11 cellular contexts compared by ENCODE assay signal in the genomic region with DNA sequence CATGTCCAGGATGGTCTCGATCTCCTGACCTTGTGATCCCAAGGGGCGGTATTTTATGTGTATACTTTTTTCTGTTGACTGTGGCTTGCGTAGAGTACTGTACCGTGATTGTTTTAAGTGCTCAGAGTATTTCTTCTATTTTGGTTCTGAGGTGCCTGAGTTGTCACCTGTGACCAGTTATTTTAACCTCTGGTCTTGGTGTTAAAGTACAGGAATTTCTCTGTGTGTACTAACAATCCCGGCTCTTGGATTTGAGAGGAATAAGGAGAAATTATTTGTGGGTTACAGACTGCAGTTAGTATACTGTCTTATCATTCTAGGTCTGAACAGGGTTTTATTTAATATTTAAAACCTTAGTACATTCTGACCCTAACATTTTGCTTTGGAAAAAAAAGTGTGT. TPM values are rescaled to one million over a fixed set of nuclear protein-coding genes. Genes with fewer than 3 reads are reported as not detected.
A peak's percentile ranks its signal among the peaks of the same experiment; 100 is the strongest.
DNase-seq lines count a peak whose midpoint lies in the region; ATAC-seq, FAIRE-seq and TF ChIP-seq lines count a peak whose summit lies in the region.
"Had no signal": no experiment of that assay in that cellular context is flagged by ENCODE, and none has a peak within 500 bp of the region (broad histone marks: within the 10 kb centered on the region; RNA-seq: fewer than 3 reads in every experiment).

No MANE protein-coding gene starts in this region.

- H3K4me2 ChIP-seq in endothelial cell of umbilical vein (ENCODE audit: insufficient read depth, low read length), result peak overlapping the region; percentile 85

- H2AFZ ChIP-seq in endothelial cell of umbilical vein (ENCODE audit: low read depth, low read length), result no peak overlapping the region

- no peak for TF ChIP-seq POLR2A in endothelial cell of umbilical vein (IDR thresholded peaks at IDR 0.05; ENCODE audit: low read depth, low read length)

- H3K27me3 ChIP-seq in CD4-positive, alpha-beta memory T cell (ENCODE audit: insufficient read depth, low read length), result no peaks in the 10 kb centered on the region
- H3K27me3 ChIP-seq in MG63, result no peaks in the 10 kb centered on the region
- no peaks in the 10 kb centered on the region for H3K27me3 ChIP-seq in endothelial cell of umbilical vein (ENCODE audit: control insufficient read depth in 2 of 2, insufficient read depth in 2 of 2, low read length in 2 of 2)
- no peaks in the 10 kb centered on the region for H3K27me3 ChIP-seq in pancreas

- POLR2A ChIA-PET in CD4-positive, alpha-beta memory T cell (lab: Charles Lee; ENCODE audit: partially characterized antibody), result interaction anchor here (0.7 to 1.3 kb wide), 2 partner anchors 235 to 261 kb away, joined by 3 to 6 read pairs; a partner anchor contains a TSS
- POLR2A ChIA-PET in endothelial cell of umbilical vein (lab: Charles Lee), result no interaction called here

- H3K27ac ChIP-seq in CD4-positive, alpha-beta memory T cell (ENCODE audit: low read depth, low read length), result peak overlapping the region; percentile 90
- H3K27ac ChIP-seq in endothelial cell of umbilical vein (ENCODE audit: insufficient read depth, low read depth, low read length), result no peak overlapping the region
- no peak overlapping the region for H3K27ac ChIP-seq in pancreas

- no peak overlapping the region for H3K4me3 Mint-ChIP-seq in CD4-positive, alpha-beta memory T cell
- H3K4me3 Mint-ChIP-seq: activated CD4-positive, alpha-beta T cell treated with anti-CD3 and anti-CD28 coated beads, Interleukin-2, amount 10 ng/mL, durations not matched to agents 7 days and 5 days had no signal

- H3K4me1 ChIP-seq in CD4-positive, alpha-beta memory T cell (ENCODE audit: insufficient read depth, low read length), result peaks cover 61% of the 10 kb centered on the region
- H3K4me1 ChIP-seq in endothelial cell of umbilical vein (ENCODE audit: control insufficient read depth, extremely low read depth, insufficient read depth, low read length) (peaks cover 8% of the 10 kb centered on the region), pancreas (peaks cover 0 to 30% (median 3%) of the 10 kb centered on the region in 3 donors)

- H3K79me2 ChIP-seq in endothelial cell of umbilical vein (ENCODE audit: control insufficient read depth, insufficient read depth, low read length), result peaks cover 66% of the 10 kb centered on the region

- H3K36me3 Mint-ChIP-seq in CD4-positive, alpha-beta memory T cell, result peaks cover 15 to 24% of the 10 kb centered on the region in 2 donors

- intact Hi-C loops in CD4-positive, alpha-beta memory T cell (cut with micrococcal nuclease), result no loop called here
- intact Hi-C loops in endothelial cell of umbilical vein (cut with micrococcal nuclease) (loop anchor here (5.0 kb wide), 1 partner anchor 79 kb away; no protein-coding TSS in a partner anchor), pancreas (cut with DNase I) (no loop called here)

- peaks cover 26 to 58% (median 41%) of the 10 kb centered on the region in 4 donors for H3K4me1 Mint-ChIP-seq in CD4-positive, alpha-beta memory T cell

- no peak overlapping the region for H3K9ac ChIP-seq in endothelial cell of umbilical vein (replicated peaks; ENCODE audit: extremely low read depth, insufficient read depth, low read length)

- no peak for DNase-seq in CD4-positive, alpha-beta memory T cell
- DNase-seq in MG63, result no peak
- DNase-seq in endothelial cell of umbilical vein (ENCODE audit: low read depth, low spot score), result no peak
- no peak for DNase-seq in pancreas
- no peak for DNase-seq in UCSD-AML1 (lab: John Stamatoyannopoulos, UW; ENCODE audit: unreplicated experiment)
- DNase-seq in islet precursor cell, result no peak
- no peak for DNase-seq in NCI-H187 (lab: John Stamatoyannopoulos, UW)
- DNase-seq: activated CD4-positive, alpha-beta T cell treated with anti-CD3 and anti-CD28 coated beads, Interleukin-2, amount 10 ng/mL, durations not matched to agents 7 days and 5 days; NCI-H82 had no signal

- H3K4me3 ChIP-seq in CD4-positive, alpha-beta memory T cell (ENCODE audit: low read length in 2 of 2), result no peak overlapping the region
- H3K4me3 ChIP-seq in MG63 (peak overlapping the region; percentile 94), endothelial cell of umbilical vein (replicated peaks in 1 of 3; ENCODE audit: insufficient read depth in 1 of 3, low read depth in 1 of 3, low read length in 3 of 3) (no peak overlapping the region), pancreas (peak overlapping the region; percentile 97 to 99 (median 98))

- H3K27me3 Mint-ChIP-seq in CD4-positive, alpha-beta memory T cell, result no peaks in the 10 kb centered on the region
- H3K27me3 Mint-ChIP-seq: activated CD4-positive, alpha-beta T cell treated with anti-CD3 and anti-CD28 coated beads, Interleukin-2, amount 10 ng/mL, durations not matched to agents 7 days and 5 days had no signal

- WGBS in pancreas, 2 donors, result 27 to 35% methylated on average over 5 of the region's 5 CpGs

- no TSS peak for BruUV-seq in endothelial cell of umbilical vein (replicated peaks; lab: Mats Ljungman, UMichigan)

- no peaks in the 10 kb centered on the region for H3K9me3 Mint-ChIP-seq in CD4-positive, alpha-beta memory T cell
- H3K9me3 Mint-ChIP-seq: activated CD4-positive, alpha-beta T cell treated with anti-CD3 and anti-CD28 coated beads, Interleukin-2, amount 10 ng/mL, durations not matched to agents 7 days and 5 days had no signal

- H3K27ac Mint-ChIP-seq in CD4-positive, alpha-beta memory T cell, result peak overlapping the region in 4 of 7 donors; percentile 36 to 87 (median 73)
- H3K27ac Mint-ChIP-seq: activated CD4-positive, alpha-beta T cell treated with anti-CD3 and anti-CD28 coated beads, Interleukin-2, amount 10 ng/mL, durations not matched to agents 7 days and 5 days had no signal

- dilution Hi-C loops in endothelial cell of umbilical vein (cut with MboI; ENCODE audit: extremely low pct_ligation_motif_present, low sequenced_read_pairs), result no loop called here

- no peaks in the 10 kb centered on the region for H3K9me1 ChIP-seq in endothelial cell of umbilical vein (replicated peaks; ENCODE audit: control insufficient read depth, extremely low read depth, insufficient read depth, low read length)

- ATAC-seq in pancreas (no peak), HG02884 (IDR thresholded peaks at IDR 0.05; ENCODE audit: unreplicated experiment) (no peak)

- TF ChIP-seq CTCF in endothelial cell of umbilical vein (IDR thresholded peaks at IDR 0.05; ENCODE audit: extremely low read depth in 1 of 2, insufficient read depth in 1 of 2, low read depth in 1 of 2, low read length in 2 of 2) (no peak), pancreas (IDR thresholded peaks at IDR 0.05) (no peak)

- no peaks in the 10 kb centered on the region for H3K9me3 ChIP-seq in CD4-positive, alpha-beta memory T cell (ENCODE audit: control insufficient read depth in 1 of 2, low read length in 2 of 2)
- H3K9me3 ChIP-seq in MG63 (no peaks in the 10 kb centered on the region), endothelial cell of umbilical vein (replicated peaks; ENCODE audit: control insufficient read depth, insufficient read depth, low read length) (no peaks in the 10 kb centered on the region), pancreas (no peaks in the 10 kb centered on the region)

- CTCF ChIA-PET in CD4-positive, alpha-beta memory T cell (lab: Charles Lee; ENCODE audit: partially characterized antibody), result interaction anchor here (0.8 to 1.0 kb wide), 2 partner anchors 31 to 164 kb away, joined by 3 to 4 read pairs; no protein-coding TSS in a partner anchor
- CTCF ChIA-PET in endothelial cell of umbilical vein (lab: Charles Lee), result no interaction called here

- H4K20me1 ChIP-seq in endothelial cell of umbilical vein (replicated peaks; ENCODE audit: control insufficient read depth, extremely low read depth, insufficient read depth, low read length), result peaks cover 4% of the 10 kb centered on the region

- FAIRE-seq in endothelial cell of umbilical vein (lab: Jason Lieb, UNC), result no peak
- no peak for FAIRE-seq in pancreas (lab: Jason Lieb, UNC)
- FAIRE-seq: colon had no signal

- H3K36me3 ChIP-seq in CD4-positive, alpha-beta memory T cell (ENCODE audit: insufficient read depth, low read length), result peaks cover 1% of the 10 kb centered on the region
- H3K36me3 ChIP-seq in MG63 (peaks cover 14% of the 10 kb centered on the region), endothelial cell of umbilical vein (ENCODE audit: control insufficient read depth in 2 of 2, extremely low read depth in 1 of 2, insufficient read depth in 2 of 2, low read length in 2 of 2) (no peaks in the 10 kb centered on the region), pancreas (no peaks in the 10 kb centered on the region)

RNA-seq across cellular contexts. Expression of a gene that starts 2.0 kb away (rescaled TPM):
- total RNA-seq in CD4-positive, alpha-beta memory T cell, result 100 to 1,000 TPM; 228 to 252 TPM
- polyA plus RNA-seq in CD4-positive, alpha-beta memory T cell, result 100 to 1,000 TPM in 1 of 2 donors, 10 to 100 TPM in 1; 58.6 to 100 TPM
- 38.6 and 72.6 TPM in 2 replicates for total RNA-seq in MG63 (2014; rRNA removed; shearing (Covaris generic); ENCODE audit: low replicate concordance)
- total RNA-seq in endothelial cell of umbilical vein, result 87.0 and 92.4 TPM in 2 replicates
- polyA plus RNA-seq in endothelial cell of umbilical vein, result 54.8 and 56.1 TPM in 2 replicates
- 41.6 and 43.0 TPM in 2 replicates for polyA plus RNA-seq in endothelial cell of umbilical vein (2011; cell fraction: cytosol; rRNA removed)
- 156 and 175 TPM in 2 replicates for polyA plus RNA-seq in endothelial cell of umbilical vein (2011; cell fraction: nucleus; rRNA removed)
- 46.3 and 54.2 TPM in 2 replicates for polyA plus RNA-seq in endothelial cell of umbilical vein (2012)
- polyA minus RNA-seq in endothelial cell of umbilical vein, result 155 and 170 TPM in 2 replicates
- polyA minus RNA-seq in endothelial cell of umbilical vein (2011; cell fraction: cytosol; rRNA and poly(A)+ RNA removed), result 39.7 TPM
- 173 and 218 TPM in 2 replicates for polyA minus RNA-seq in endothelial cell of umbilical vein (2011; cell fraction: nucleus; rRNA and poly(A)+ RNA removed)
- total RNA-seq in pancreas, result 10 to 100 TPM; 56.0 to 77.7 (median 64.0) TPM
- polyA plus RNA-seq in pancreas, result 10 to 100 TPM; 56.4 to 76.1 TPM

RNA-seq across cellular contexts. Expression of a gene that starts 43.6 kb away (rescaled TPM):
- not detected for total RNA-seq in CD4-positive, alpha-beta memory T cell
- polyA plus RNA-seq in CD4-positive, alpha-beta memory T cell, result not detected
- total RNA-seq in MG63 (2014; rRNA removed; shearing (Covaris generic); ENCODE audit: low replicate concordance), result not detected in 2 replicates
- total RNA-seq in endothelial cell of umbilical vein, result not detected in 2 replicates
- not detected in 2 replicates for polyA plus RNA-seq in endothelial cell of umbilical vein
- polyA plus RNA-seq in endothelial cell of umbilical vein (2011; cell fraction: cytosol; rRNA removed), result 0.06 TPM in 1 of 2 replicates, not detected in the other
- 0.09 and 0.22 TPM in 2 replicates for polyA plus RNA-seq in endothelial cell of umbilical vein (2011; cell fraction: nucleus; rRNA removed)
- polyA plus RNA-seq in endothelial cell of umbilical vein (2012), result not detected in 2 replicates
- not detected in 2 replicates for polyA minus RNA-seq in endothelial cell of umbilical vein
- polyA minus RNA-seq in endothelial cell of umbilical vein (2011; cell fraction: cytosol; rRNA and poly(A)+ RNA removed), result not detected
- not detected in 2 replicates for polyA minus RNA-seq in endothelial cell of umbilical vein (2011; cell fraction: nucleus; rRNA and poly(A)+ RNA removed)
- total RNA-seq in pancreas, result under 1 TPM in 4 of 6 donors, not detected in 2; 0.12 to 0.32 (median 0.23) TPM
- 1 to 10 TPM in 1 of 2 donors, under 1 TPM in 1; 0.89 to 1.0 TPM for polyA plus RNA-seq in pancreas

RNA-seq across cellular contexts. Expression of a gene that starts 57.2 kb away (rescaled TPM):
- under 1 TPM; 0.52 to 0.86 TPM for total RNA-seq in CD4-positive, alpha-beta memory T cell
- 1 to 10 TPM; 1.2 to 2.4 TPM for polyA plus RNA-seq in CD4-positive, alpha-beta memory T cell
- total RNA-seq in MG63 (2014; rRNA removed; shearing (Covaris generic); ENCODE audit: low replicate concordance), result 27.9 and 40.0 TPM in 2 replicates
- total RNA-seq in endothelial cell of umbilical vein (33.2 and 35.3 TPM in 2 replicates), pancreas (1 to 10 TPM in 5 of 6 donors, under 1 TPM in 1; 0.97 to 5.0 (median 1.7) TPM)
- polyA plus RNA-seq in endothelial cell of umbilical vein (62.9 and 79.8 TPM in 2 replicates), pancreas (1 to 10 TPM; 1.9 to 3.1 TPM)
- polyA plus RNA-seq in endothelial cell of umbilical vein (2011; cell fraction: cytosol; rRNA removed), result 79.4 and 88.5 TPM in 2 replicates
- 126 and 162 TPM in 2 replicates for polyA plus RNA-seq in endothelial cell of umbilical vein (2011; cell fraction: nucleus; rRNA removed)
- 38.6 and 57.3 TPM in 2 replicates for polyA plus RNA-seq in endothelial cell of umbilical vein (2012)
- 33.7 and 35.1 TPM in 2 replicates for polyA minus RNA-seq in endothelial cell of umbilical vein
- polyA minus RNA-seq in endothelial cell of umbilical vein (2011; cell fraction: cytosol; rRNA and poly(A)+ RNA removed), result 1.2 TPM
- polyA minus RNA-seq in endothelial cell of umbilical vein (2011; cell fraction: nucleus; rRNA and poly(A)+ RNA removed), result 54.6 and 68.6 TPM in 2 replicates

Comparison
In these comparisons a context has a peak if more than half of its experiments do, and no peak if none do; other contexts are left out.
1. H3K4me3 ChIP-seq: peak in MG63 (single experiment) and pancreas (4 of 4); none in CD4-positive, alpha-beta memory T cell (0 of 2) and endothelial cell of umbilical vein (0 of 3).